2 cellular contexts compared by ENCODE assay signal in the genomic region with DNA sequence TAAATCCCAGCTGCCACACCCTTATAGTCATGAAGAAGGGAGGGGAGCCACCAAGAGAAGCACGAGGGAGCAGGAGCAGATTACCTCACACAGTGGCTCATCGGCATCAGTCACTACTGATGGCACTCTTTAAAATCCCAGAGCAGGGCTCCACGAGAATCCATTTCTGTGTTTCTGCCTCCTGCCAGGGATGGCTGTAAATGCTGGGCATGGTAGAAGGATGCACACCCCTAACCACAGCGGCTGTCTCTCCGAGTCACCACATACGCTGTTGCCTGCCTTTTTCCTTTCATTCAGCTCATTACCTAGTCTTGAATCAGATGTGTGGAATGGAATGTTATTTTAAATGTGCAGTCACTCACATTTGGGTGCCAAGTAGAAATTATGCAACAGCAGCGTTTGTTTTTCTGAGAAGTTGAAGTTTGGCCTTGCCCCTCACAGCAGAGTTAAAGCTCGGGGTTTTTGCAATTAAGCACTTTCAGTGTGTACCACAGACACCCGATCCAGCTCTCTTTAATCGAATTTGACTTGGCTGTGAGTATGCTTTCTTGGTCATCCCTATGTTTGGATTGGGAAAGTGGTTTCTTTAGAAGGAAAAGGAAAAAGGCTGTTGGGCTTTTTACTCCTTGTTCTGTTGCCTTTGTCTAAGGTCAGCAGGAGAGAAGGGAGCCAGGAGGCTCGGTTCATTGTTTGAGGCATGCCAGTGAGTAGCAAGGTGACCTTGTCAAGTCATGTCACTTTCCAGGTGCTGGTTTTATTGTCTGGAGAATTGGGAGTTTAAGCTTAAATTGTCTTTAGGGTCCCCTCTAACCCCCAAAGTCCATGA.
TF ChIP-seq lines count a peak whose summit lies in the region.

No MANE protein-coding gene starts in this region.

TF ChIP-seq in IMR-90, 13 proteins besides CTCF, POLR2A, EP300 and RAD21 (continued from another document):
- TF ChIP-seq, protein P1, sequence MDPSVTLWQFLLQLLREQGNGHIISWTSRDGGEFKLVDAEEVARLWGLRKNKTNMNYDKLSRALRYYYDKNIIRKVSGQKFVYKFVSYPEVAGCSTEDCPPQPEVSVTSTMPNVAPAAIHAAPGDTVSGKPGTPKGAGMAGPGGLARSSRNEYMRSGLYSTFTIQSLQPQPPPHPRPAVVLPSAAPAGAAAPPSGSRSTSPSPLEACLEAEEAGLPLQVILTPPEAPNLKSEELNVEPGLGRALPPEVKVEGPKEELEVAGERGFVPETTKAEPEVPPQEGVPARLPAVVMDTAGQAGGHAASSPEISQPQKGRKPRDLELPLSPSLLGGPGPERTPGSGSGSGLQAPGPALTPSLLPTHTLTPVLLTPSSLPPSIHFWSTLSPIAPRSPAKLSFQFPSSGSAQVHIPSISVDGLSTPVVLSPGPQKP (IDR thresholded peaks at IDR 0.05; ENCODE audit: borderline replicate concordance, low read depth, low read length), result no peak
- TF ChIP-seq RCOR1 (IDR thresholded peaks at IDR 0.05; ENCODE audit: insufficient replicate concordance, low read length) (peak; percentile 50), SMC3 (IDR thresholded peaks at IDR 0.05; ENCODE audit: low read depth, low read length) (no peak), FOS (IDR thresholded peaks at IDR 0.05; ENCODE audit: low read depth, low read length) (peak; percentile 20; the same call in 1 of the 2 replicates), MAFK (IDR thresholded peaks at IDR 0.05; ENCODE audit: low read depth, low read length) (peak; percentile 33; the same call in 1 of the 2 replicates), MAZ (IDR thresholded peaks at IDR 0.05; ENCODE audit: borderline replicate concordance, low read depth, low read length) (no peak), MXI1 (IDR thresholded peaks at IDR 0.05; ENCODE audit: borderline replicate concordance, low read depth, low read length) (peak; percentile 59; the same call in 1 of the 2 replicates)

TF ChIP-seq in HepG2, 621 proteins besides CTCF, POLR2A, EP300 and RAD21 (continued from another document):
- TF ChIP-seq YEATS4 (CRISPR knock-in tag; IDR thresholded peaks at IDR 0.05; ENCODE audit: borderline replicate concordance) (0 out of 2 replicates have a peak, but pooled peaks have one; percentile 24), ZSCAN29 (CRISPR knock-in tag; conservative IDR thresholded peaks at IDR 0.05) (peak; percentile 63; the same call in 1 of the 2 replicates), PHF5A (CRISPR knock-in tag; IDR thresholded peaks at IDR 0.05; ENCODE audit: low read depth, unreplicated experiment) (no peak), SOX13 (IDR thresholded peaks at IDR 0.05) (no peak), SOX13 (CRISPR knock-in tag; conservative IDR thresholded peaks at IDR 0.05 in 1 of 2, IDR thresholded peaks at IDR 0.05 in 1 of 2) (peak in 1 of 2 experiments; percentile 54; a peak in 1 of 4 replicates), AFF4 (CRISPR knock-in tag; IDR thresholded peaks at IDR 0.05) (no peak), TBX2 (CRISPR knock-in tag; IDR thresholded peaks at IDR 0.05; ENCODE audit: borderline replicate concordance) (peak; percentile 41; the same call in 1 of the 2 replicates), BCL6 (CRISPR knock-in tag; IDR thresholded peaks at IDR 0.05) (peak; percentile 67; the same call in 1 of the 2 replicates), HES4 (CRISPR knock-in tag; IDR thresholded peaks at IDR 0.05; ENCODE audit: borderline replicate concordance) (no peak), MAZ (IDR thresholded peaks at IDR 0.05; ENCODE audit: borderline replicate concordance, low read depth, low read length) (no peak), MAZ (CRISPR knock-in tag; IDR thresholded peaks at IDR 0.05; ENCODE audit: low read depth) (no peak), ESRRA (CRISPR knock-in tag; IDR thresholded peaks at IDR 0.05; ENCODE audit: low read depth) (peak; percentile 54; the same call in 1 of the 2 replicates), FOSL1 (CRISPR knock-in tag; IDR thresholded peaks at IDR 0.05; ENCODE audit: borderline replicate concordance) (no peak), ZNF800 (CRISPR knock-in tag; IDR thresholded peaks at IDR 0.05) (no peak), GATAD2A (CRISPR knock-in tag; IDR thresholded peaks at IDR 0.05) (0 out of 2 replicates have a peak, but pooled peaks have one; percentile 10), LCORL (IDR thresholded peaks at IDR 0.05) (no peak), LCORL (CRISPR knock-in tag; IDR thresholded peaks at IDR 0.05) (0 out of 2 replicates have a peak, but pooled peaks have one; percentile 43), ZNF556 (CRISPR knock-in tag; IDR thresholded peaks at IDR 0.05; ENCODE audit: borderline replicate concordance) (no peak), HNF4G (IDR thresholded peaks at IDR 0.05; ENCODE audit: borderline replicate concordance, low read depth, low read length) (0 out of 2 replicates have a peak, but pooled peaks have one; percentile 26), HNF4G (CRISPR knock-in tag; IDR thresholded peaks at IDR 0.05; ENCODE audit: borderline replicate concordance, low read depth) (no peak), FOXA3 (CRISPR knock-in tag; IDR thresholded peaks at IDR 0.05) (0 out of 2 replicates have a peak, but pooled peaks have one; percentile 21), CEBPG (CRISPR knock-in tag; IDR thresholded peaks at IDR 0.05) (peak; percentile 73; the same call in 1 of the 2 replicates), ZNF598 (CRISPR knock-in tag; IDR thresholded peaks at IDR 0.05; ENCODE audit: borderline replicate concordance) (no peak), SOX6 (IDR thresholded peaks at IDR 0.05) (no peak), SOX6 (CRISPR knock-in tag; IDR thresholded peaks at IDR 0.05) (peak; percentile 44; the same call in 1 of the 2 replicates)
- TF ChIP-seq, protein P2, sequence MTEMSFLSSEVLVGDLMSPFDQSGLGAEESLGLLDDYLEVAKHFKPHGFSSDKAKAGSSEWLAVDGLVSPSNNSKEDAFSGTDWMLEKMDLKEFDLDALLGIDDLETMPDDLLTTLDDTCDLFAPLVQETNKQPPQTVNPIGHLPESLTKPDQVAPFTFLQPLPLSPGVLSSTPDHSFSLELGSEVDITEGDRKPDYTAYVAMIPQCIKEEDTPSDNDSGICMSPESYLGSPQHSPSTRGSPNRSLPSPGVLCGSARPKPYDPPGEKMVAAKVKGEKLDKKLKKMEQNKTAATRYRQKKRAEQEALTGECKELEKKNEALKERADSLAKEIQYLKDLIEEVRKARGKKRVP (CRISPR knock-in tag; IDR thresholded peaks at IDR 0.05), result 0 out of 4 replicates have a peak, but pooled peaks of 1 of the 2 experiments have one; percentile 13
- TF ChIP-seq, protein P3, sequence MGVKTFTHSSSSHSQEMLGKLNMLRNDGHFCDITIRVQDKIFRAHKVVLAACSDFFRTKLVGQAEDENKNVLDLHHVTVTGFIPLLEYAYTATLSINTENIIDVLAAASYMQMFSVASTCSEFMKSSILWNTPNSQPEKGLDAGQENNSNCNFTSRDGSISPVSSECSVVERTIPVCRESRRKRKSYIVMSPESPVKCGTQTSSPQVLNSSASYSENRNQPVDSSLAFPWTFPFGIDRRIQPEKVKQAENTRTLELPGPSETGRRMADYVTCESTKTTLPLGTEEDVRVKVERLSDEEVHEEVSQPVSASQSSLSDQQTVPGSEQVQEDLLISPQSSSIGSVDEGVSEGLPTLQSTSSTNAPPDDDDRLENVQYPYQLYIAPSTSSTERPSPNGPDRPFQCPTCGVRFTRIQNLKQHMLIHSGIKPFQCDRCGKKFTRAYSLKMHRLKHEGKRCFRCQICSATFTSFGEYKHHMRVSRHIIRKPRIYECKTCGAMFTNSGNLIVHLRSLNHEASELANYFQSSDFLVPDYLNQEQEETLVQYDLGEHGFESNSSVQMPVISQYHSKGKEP (CRISPR knock-in tag; IDR thresholded peaks at IDR 0.05), result no peak
- TF ChIP-seq, protein P4, sequence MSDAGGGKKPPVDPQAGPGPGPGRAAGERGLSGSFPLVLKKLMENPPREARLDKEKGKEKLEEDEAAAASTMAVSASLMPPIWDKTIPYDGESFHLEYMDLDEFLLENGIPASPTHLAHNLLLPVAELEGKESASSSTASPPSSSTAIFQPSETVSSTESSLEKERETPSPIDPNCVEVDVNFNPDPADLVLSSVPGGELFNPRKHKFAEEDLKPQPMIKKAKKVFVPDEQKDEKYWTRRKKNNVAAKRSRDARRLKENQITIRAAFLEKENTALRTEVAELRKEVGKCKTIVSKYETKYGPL (CRISPR knock-in tag; IDR thresholded peaks at IDR 0.05), result peak; percentile 81
